In the genomic region with DNA sequence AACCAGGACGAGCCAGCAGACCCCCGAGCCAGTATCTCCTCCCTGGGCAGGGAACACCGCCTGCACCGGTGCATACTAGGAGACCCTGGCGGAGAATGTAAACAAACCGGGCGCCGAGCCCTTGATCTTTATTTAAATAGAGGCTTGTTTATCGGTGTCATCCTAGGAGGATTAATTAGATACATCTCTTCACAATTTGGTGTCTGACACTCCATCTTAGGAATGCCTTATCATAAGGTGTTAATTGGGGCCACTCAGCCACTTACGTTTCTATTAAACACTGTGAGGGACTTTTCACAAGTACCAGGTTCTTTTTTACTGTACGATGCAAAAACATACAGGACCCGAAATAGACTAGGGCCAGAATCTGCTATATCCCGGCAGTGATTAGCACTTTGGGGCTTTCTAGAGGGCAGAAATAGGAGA, we compare ENCODE assay signal across 11 cellular contexts. TPM values are rescaled to one million over a fixed set of nuclear protein-coding genes. Genes with fewer than 3 reads are reported as not detected.
A peak's percentile ranks its signal among the peaks of the same experiment; 100 is the strongest.
DNase-seq lines count a peak whose midpoint lies in the region; ATAC-seq lines count a peak whose summit lies in the region.
"Had no signal": no experiment of that assay in that cellular context is flagged by ENCODE, and none has a peak within 500 bp of the region (broad histone marks: within the 10 kb centered on the region; RNA-seq: fewer than 3 reads in every experiment).

No MANE protein-coding gene starts in this region.

- H3K4me1 ChIP-seq in thymus (ENCODE audit: control insufficient read depth, insufficient read depth, low read length): no peaks in the 10 kb centered on the region
- H3K4me1 ChIP-seq in HAP-1: no peaks in the 10 kb centered on the region

- CTCF ChIA-PET in activated naive CD4-positive, alpha-beta T cell treated with anti-CD3 and anti-CD28 coated beads for 36 hours (lab: Charles Lee): interaction anchor here (0.7 to 2.9 kb wide), 4 partner anchors 8 to 615 kb away, joined by 3 to 43 read pairs (median 13); a partner anchor contains a TSS

- H3K27ac ChIP-seq in thymus (ENCODE audit: low read depth): no peak overlapping the region

- ATAC-seq in memory B cell (ENCODE audit: low read depth): no peak
- ATAC-seq in activated CD4-positive, CD25-positive, alpha-beta regulatory T cell treated with anti-CD3 and anti-CD28 coated beads, Interleukin-2, amount 50 U/mL, for 24 hours: no peak

- H3K27ac Mint-ChIP-seq in activated naive CD4-positive, alpha-beta T cell treated with anti-CD3 and anti-CD28 coated beads for 36 hours: no peak overlapping the region
- no peak overlapping the region for H3K27ac Mint-ChIP-seq in activated naive CD8-positive, alpha-beta T cell treated with anti-CD3 and anti-CD28 coated beads for 36 hours
- H3K27ac Mint-ChIP-seq in memory B cell: no peak overlapping the region

- H3K4me3 ChIP-seq in thymus (ENCODE audit: low read length): peak overlapping the region; percentile 46
- no peak overlapping the region for H3K4me3 ChIP-seq in HAP-1

- H3K27me3 Mint-ChIP-seq in activated naive CD4-positive, alpha-beta T cell treated with anti-CD3 and anti-CD28 coated beads for 36 hours (ENCODE audit: low read depth): peaks cover 55% of the 10 kb centered on the region
- peaks cover 49% of the 10 kb centered on the region for H3K27me3 Mint-ChIP-seq in activated naive CD8-positive, alpha-beta T cell treated with anti-CD3 and anti-CD28 coated beads for 36 hours
- peaks cover 43% of the 10 kb centered on the region for H3K27me3 Mint-ChIP-seq in memory B cell

- intact Hi-C loops in activated naive CD4-positive, alpha-beta T cell treated with anti-CD3 and anti-CD28 coated beads for 36 hours (cut with micrococcal nuclease): loop anchor here (2.0 to 5.0 kb wide), 3 partner anchors 263 to 633 kb away; a partner anchor contains a TSS

- in situ Hi-C loops in HAP-1 (cut with MboI; ENCODE audit: low sequenced_read_pairs): no loop called here

- H3K36me3 ChIP-seq in thymus (ENCODE audit: control insufficient read depth, insufficient read depth): no peaks in the 10 kb centered on the region
- no peaks in the 10 kb centered on the region for H3K36me3 ChIP-seq in HAP-1 (replicated peaks)

- no peaks in the 10 kb centered on the region for H3K9me3 Mint-ChIP-seq in activated naive CD4-positive, alpha-beta T cell treated with anti-CD3 and anti-CD28 coated beads for 36 hours
- no peaks in the 10 kb centered on the region for H3K9me3 Mint-ChIP-seq in activated naive CD8-positive, alpha-beta T cell treated with anti-CD3 and anti-CD28 coated beads for 36 hours
- no peaks in the 10 kb centered on the region for H3K9me3 Mint-ChIP-seq in memory B cell

- no peak for DNase-seq in activated naive CD4-positive, alpha-beta T cell treated with anti-CD3 and anti-CD28 coated beads for 36 hours
- no peak for DNase-seq in activated naive CD4-positive, alpha-beta T cell (lab: John Stamatoyannopoulos, UW)
- no peak for DNase-seq in activated naive CD8-positive, alpha-beta T cell treated with anti-CD3 and anti-CD28 coated beads for 36 hours
- DNase-seq in memory B cell (ENCODE audit: low spot score in 2 of 2) (no peak), HAP-1 (ENCODE audit: low spot score in 2 of 2) (no peak), DMS114 treated with DMSO at 0.1 percent for 48 hours (lab: John Stamatoyannopoulos, UW; ENCODE audit: unreplicated experiment) (no peak)
- DNase-seq: DMS79, kidney, NCI-H1105 treated with DMSO at 0.1 percent for 48 hours had no signal

- no peaks in the 10 kb centered on the region for H3K9me3 ChIP-seq in thymus (ENCODE audit: control insufficient read depth)
- H3K9me3 ChIP-seq in HAP-1: no peaks in the 10 kb centered on the region

- peak overlapping the region; percentile 93 for H3K4me3 Mint-ChIP-seq in activated naive CD4-positive, alpha-beta T cell treated with anti-CD3 and anti-CD28 coated beads for 36 hours
- peak overlapping the region; percentile 89 for H3K4me3 Mint-ChIP-seq in activated naive CD8-positive, alpha-beta T cell treated with anti-CD3 and anti-CD28 coated beads for 36 hours
- peak overlapping the region; percentile 75 for H3K4me3 Mint-ChIP-seq in memory B cell

- peaks cover 19% of the 10 kb centered on the region for H3K4me1 Mint-ChIP-seq in activated naive CD4-positive, alpha-beta T cell treated with anti-CD3 and anti-CD28 coated beads for 36 hours (ENCODE audit: low read depth)
- H3K4me1 Mint-ChIP-seq in activated naive CD8-positive, alpha-beta T cell treated with anti-CD3 and anti-CD28 coated beads for 36 hours: peaks cover 27% of the 10 kb centered on the region
- H3K4me1 Mint-ChIP-seq in memory B cell: peaks cover 17% of the 10 kb centered on the region

- 9% methylated on average over 13 of the region's 13 CpGs for WGBS in thymus

- peaks cover 44% of the 10 kb centered on the region for H3K27me3 ChIP-seq in thymus (ENCODE audit: control insufficient read depth, insufficient read depth)
- H3K27me3 ChIP-seq in HAP-1 (ENCODE audit: low read depth): peaks cover 18% of the 10 kb centered on the region

- H3K36me3 Mint-ChIP-seq in activated naive CD4-positive, alpha-beta T cell treated with anti-CD3 and anti-CD28 coated beads for 36 hours (ENCODE audit: low read depth): no peaks in the 10 kb centered on the region
- no peaks in the 10 kb centered on the region for H3K36me3 Mint-ChIP-seq in activated naive CD8-positive, alpha-beta T cell treated with anti-CD3 and anti-CD28 coated beads for 36 hours
- no peaks in the 10 kb centered on the region for H3K36me3 Mint-ChIP-seq in memory B cell

RNA-seq across cellular contexts. Expression of a gene that starts 8.0 kb away (rescaled TPM):
- total RNA-seq in activated naive CD4-positive, alpha-beta T cell treated with anti-CD3 and anti-CD28 coated beads for 36 hours: under 1 TPM; 0.12 to 0.14 TPM
- total RNA-seq in activated naive CD8-positive, alpha-beta T cell treated with anti-CD3 and anti-CD28 coated beads for 36 hours: under 1 TPM; 0.50 to 0.97 TPM
- 0.78 TPM for polyA plus RNA-seq in thymus
